18 cellular contexts compared by ENCODE assay signal in genomic region chr10:34473174-34474059, GRCh38.
DNase-seq lines count a peak whose midpoint lies in the region; ATAC-seq and TF ChIP-seq lines count a peak whose summit lies in the region.
"Had no signal": no experiment of that assay in that cellular context is flagged by ENCODE, and none has a peak within 500 bp of the region (broad histone marks: within the 10 kb centered on the region; RNA-seq: fewer than 3 reads in every experiment).

No MANE protein-coding gene starts in this region.

- no peaks in the 10 kb centered on the region for H3K4me1 ChIP-seq in GM23338 (ENCODE audit: insufficient read depth)

- H3K27ac Mint-ChIP-seq in GM23338 (peak overlapping the region; percentile 38; the same call in 1 of the 2 replicates), mesothelial cell of epicardium (peak overlapping the region; percentile 70)
- H3K27ac Mint-ChIP-seq: activated naive CD8-positive, alpha-beta T cell; CD4-positive, alpha-beta memory T cell had no signal

- H3K4me1 Mint-ChIP-seq in GM23338 (peaks cover 4% of the 10 kb centered on the region; the same call in 1 of the 3 replicates), mesothelial cell of epicardium (peaks cover 29% of the 10 kb centered on the region)
- H3K4me1 Mint-ChIP-seq: CD4-positive, alpha-beta memory T cell had no signal

- H4K20me1 ChIP-seq in GM23338 (replicated peaks; ENCODE audit: insufficient read depth): no peaks in the 10 kb centered on the region

- no peak overlapping the region for H3K27ac ChIP-seq in GM23338 (ENCODE audit: low read depth)
- H3K27ac ChIP-seq: upper lobe of left lung had no signal

- H3K9me2 ChIP-seq in GM23338 (ENCODE audit: insufficient read depth): no peaks in the 10 kb centered on the region

- ATAC-seq in GM23338 (no peak; the same call in 2 of the 3 replicates), esophagus mucosa (peak; percentile 40), GM19467 (IDR thresholded peaks at IDR 0.05; ENCODE audit: unreplicated experiment) (no peak), GM19452 (IDR thresholded peaks at IDR 0.05; ENCODE audit: unreplicated experiment) (no peak)

- H3K9me3 Mint-ChIP-seq in GM23338 (no peaks in the 10 kb centered on the region), mesothelial cell of epicardium (no peaks in the 10 kb centered on the region)
- H3K9me3 Mint-ChIP-seq: CD4-positive, alpha-beta memory T cell; neural crest cell had no signal

- no peaks in the 10 kb centered on the region for H3K79me2 ChIP-seq in GM23338 (replicated peaks; ENCODE audit: insufficient read depth)

- H3K4me3 Mint-ChIP-seq in GM23338: no peak overlapping the region
- no peak overlapping the region for H3K4me3 Mint-ChIP-seq in mesothelial cell of epicardium
- H3K4me3 Mint-ChIP-seq: activated naive CD8-positive, alpha-beta T cell; CD4-positive, alpha-beta memory T cell; neural crest cell had no signal

- no peak overlapping the region for H2AFZ ChIP-seq in GM23338

- H3F3A ChIP-seq in GM23338 (replicated peaks; ENCODE audit: low read depth): no peaks in the 10 kb centered on the region

- H3K4me2 ChIP-seq in GM23338: no peak overlapping the region

- H3K36me3 Mint-ChIP-seq in GM23338 (ENCODE audit: low read depth) (no peaks in the 10 kb centered on the region), mesothelial cell of epicardium (peaks cover 8% of the 10 kb centered on the region)
- H3K36me3 Mint-ChIP-seq: CD4-positive, alpha-beta memory T cell had no signal

- H3K27me3 Mint-ChIP-seq in GM23338 (ENCODE audit: insufficient read depth, low read depth, poor library complexity) (no peaks in the 10 kb centered on the region), mesothelial cell of epicardium (ENCODE audit: low read depth) (no peaks in the 10 kb centered on the region)

- H3K36me3 ChIP-seq in GM23338 (ENCODE audit: insufficient read depth): no peaks in the 10 kb centered on the region
- H3K36me3 ChIP-seq: upper lobe of left lung had no signal

- H3K27me3 ChIP-seq in GM23338 (ENCODE audit: insufficient read depth): no peaks in the 10 kb centered on the region
- H3K27me3 ChIP-seq: upper lobe of left lung had no signal

- TF ChIP-seq CTCF in GM23338 (conservative IDR thresholded peaks at IDR 0.05; ENCODE audit: low read depth in 2 of 2): no peak
- TF ChIP-seq CTCF in mesothelial cell of epicardium (IDR thresholded peaks at IDR 0.05; ENCODE audit: unreplicated experiment): no peak

- no peak overlapping the region for H3K4me3 ChIP-seq in GM23338
- H3K4me3 ChIP-seq: upper lobe of left lung had no signal

- DNase-seq in GM23338 (ENCODE audit: low spot score) (no peak), NCI-H146 treated with DMSO at 0.1 percent for 48 hours (lab: John Stamatoyannopoulos, UW; ENCODE audit: unreplicated experiment) (peak; percentile 82), mesothelial cell of epicardium (ENCODE audit: low spot score in 2 of 2, unreplicated experiment in 2 of 2) (no peak), NOMO-1 treated with dmso at 0.1 percent for 144 hours (lab: John Stamatoyannopoulos, UW; ENCODE audit: unreplicated experiment) (no peak), superior temporal gyrus (ENCODE audit: extremely low spot score) (no peak)
- DNase-seq: activated CD4-positive, alpha-beta T cell treated with anti-CD3 and anti-CD28 coated beads for 4 hours; CD4-positive, alpha-beta memory T cell; kidney; midbrain; MV-4-11; NCI-H2029 treated with DMSO at 0.1 percent for 48 hours; stimulated activated CD4-positive, alpha-beta T cell treated with anti-CD3 and anti-CD28 coated beads, Interleukin-12 subunit alpha, Interleukin-12 subunit beta, amount 100 ng/mL, for 4 hours; upper lobe of left lung had no signal

TF ChIP-seq in GM23338, 12 proteins besides CTCF, POLR2A, EP300 and RAD21:
- TF ChIP-seq CREB1 (CRISPR knock-in tag; IDR thresholded peaks at IDR 0.05; ENCODE audit: low read depth) (no peak), ZNF331 (CRISPR knock-in tag; IDR thresholded peaks at IDR 0.05; ENCODE audit: low read depth) (no peak), ZNF462 (CRISPR knock-in tag; IDR thresholded peaks at IDR 0.05) (no peak), STAT1 (IDR thresholded peaks at IDR 0.05; ENCODE audit: unreplicated experiment) (no peak), EZH2phosphoT487 (IDR thresholded peaks at IDR 0.05; ENCODE audit: unreplicated experiment) (no peak)
- TF ChIP-seq, protein P1, sequence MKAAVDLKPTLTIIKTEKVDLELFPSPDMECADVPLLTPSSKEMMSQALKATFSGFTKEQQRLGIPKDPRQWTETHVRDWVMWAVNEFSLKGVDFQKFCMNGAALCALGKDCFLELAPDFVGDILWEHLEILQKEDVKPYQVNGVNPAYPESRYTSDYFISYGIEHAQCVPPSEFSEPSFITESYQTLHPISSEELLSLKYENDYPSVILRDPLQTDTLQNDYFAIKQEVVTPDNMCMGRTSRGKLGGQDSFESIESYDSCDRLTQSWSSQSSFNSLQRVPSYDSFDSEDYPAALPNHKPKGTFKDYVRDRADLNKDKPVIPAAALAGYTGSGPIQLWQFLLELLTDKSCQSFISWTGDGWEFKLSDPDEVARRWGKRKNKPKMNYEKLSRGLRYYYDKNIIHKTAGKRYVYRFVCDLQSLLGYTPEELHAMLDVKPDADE (IDR thresholded peaks at IDR 0.05): no peak
